In genomic region chr3:103127116-103127630, GRCh38 we compare ENCODE assay signal across 19 cellular contexts.
DNase-seq lines count a peak whose midpoint lies in the region; ATAC-seq, FAIRE-seq and TF ChIP-seq lines count a peak whose summit lies in the region.
"Had no signal": no experiment of that assay in that cellular context is flagged by ENCODE, and none has a peak within 500 bp of the region (broad histone marks: within the 10 kb centered on the region; RNA-seq: fewer than 3 reads in every experiment).

No MANE protein-coding gene starts in this region.

- H3K9me2 ChIP-seq in PC-9 (ENCODE audit: insufficient read depth) = no peaks in the 10 kb centered on the region

- no peak overlapping the region for H3K27ac ChIP-seq in OCI-LY3 (ENCODE audit: low read length)
- no peak overlapping the region for H3K27ac ChIP-seq in PC-9
- H3K27ac ChIP-seq: breast epithelium, gastroesophageal sphincter, ovary had no signal

- ATAC-seq in GM18870 (IDR thresholded peaks at IDR 0.05; ENCODE audit: unreplicated experiment) (peak; percentile 38), HG02840 (IDR thresholded peaks at IDR 0.05; ENCODE audit: low FRiP score, unreplicated experiment) (peak; percentile 37)
- ATAC-seq: gastroesophageal sphincter had no signal

- no peaks in the 10 kb centered on the region for H3F3A ChIP-seq in PC-9 (ENCODE audit: insufficient read depth, low read depth)

- H3K4me1 ChIP-seq in OCI-LY3 (ENCODE audit: low read length) = peaks cover 25% of the 10 kb centered on the region
- no peaks in the 10 kb centered on the region for H3K4me1 ChIP-seq in PC-9 (replicated peaks; ENCODE audit: insufficient read depth)
- H3K4me1 ChIP-seq: breast epithelium, gastroesophageal sphincter, HAP-1 had no signal

- BruUV-seq in PC-9 (replicated peaks; lab: Mats Ljungman, UMichigan) = no TSS peak

- peak overlapping the region; percentile 15; the same call in 1 of the 2 replicates for H3K9ac ChIP-seq in OCI-LY3 (ENCODE audit: low read length)

- no peaks in the 10 kb centered on the region for H4K20me1 ChIP-seq in OCI-LY3 (ENCODE audit: insufficient read depth, low read length)
- H4K20me1 ChIP-seq in PC-9 (ENCODE audit: insufficient read depth) = no peaks in the 10 kb centered on the region

- H3K36me3 ChIP-seq in OCI-LY3 (replicated peaks; ENCODE audit: low read depth, low read length) (no peaks in the 10 kb centered on the region), PC-9 (ENCODE audit: low read depth) (no peaks in the 10 kb centered on the region)
- H3K36me3 ChIP-seq: breast epithelium, gastroesophageal sphincter, HAP-1, ovary had no signal

- TF ChIP-seq CTCF in OCI-LY3 (IDR thresholded peaks at IDR 0.05; ENCODE audit: low read depth, low read length) = no peak
- TF ChIP-seq CTCF in PC-9 (conservative IDR thresholded peaks at IDR 0.05) = no peak

- H3K27me3 ChIP-seq in OCI-LY3 (ENCODE audit: low read depth, low read length) (no peaks in the 10 kb centered on the region), PC-9 (ENCODE audit: insufficient read depth, low read depth) (no peaks in the 10 kb centered on the region)
- H3K27me3 ChIP-seq: breast epithelium, gastroesophageal sphincter, ovary had no signal

- CTCF ChIA-PET in PC-9 (lab: Charles Lee) = no interaction called here

- H3K4me2 ChIP-seq in OCI-LY3 (ENCODE audit: low read length) (peak overlapping the region; percentile 69), PC-9 (no peak overlapping the region)

- no peak for FAIRE-seq in HTR-8/SVneo (lab: Jason Lieb, UNC)

- no peaks in the 10 kb centered on the region for H3K79me2 ChIP-seq in OCI-LY3 (ENCODE audit: low read length)
- H3K79me2 ChIP-seq in PC-9 (ENCODE audit: low read depth) = no peaks in the 10 kb centered on the region

- no peaks in the 10 kb centered on the region for H3K9me3 ChIP-seq in OCI-LY3 (ENCODE audit: insufficient read depth, low read length)
- H3K9me3 ChIP-seq in PC-9 (ENCODE audit: insufficient read depth, low read depth) = no peaks in the 10 kb centered on the region
- H3K9me3 ChIP-seq: breast epithelium, gastroesophageal sphincter, HAP-1, ovary had no signal

- POLR2A ChIA-PET in PC-9 (lab: Charles Lee; ENCODE audit: unreplicated experiment) = no interaction called here

- intact Hi-C loops in PC-9 (cut with micrococcal nuclease; ENCODE audit: unreplicated experiment) = no loop called here

- H3K4me3 ChIP-seq in OCI-LY3 (ENCODE audit: low read length) (peak overlapping the region; percentile 61), PC-9 (no peak overlapping the region)
- H3K4me3 ChIP-seq: breast epithelium, gastroesophageal sphincter, HAP-1, ovary had no signal

- 0 out of 2 replicates have a peak overlapping the region, but pooled peaks have one; percentile 8 for H2AFZ ChIP-seq in OCI-LY3 (ENCODE audit: low read depth, low read length)
- H2AFZ ChIP-seq in PC-9 = no peak overlapping the region

- DNase-seq in renal cortical epithelial cell (ENCODE audit: low read depth) (peak; percentile 91), HTR-8/SVneo (ENCODE audit: insufficient read length, low spot score) (no peak), NCI-H146 (lab: John Stamatoyannopoulos, UW) (no peak), PC-9 (no peak)
- no peak for DNase-seq in stimulated activated CD4-positive, alpha-beta T cell treated with anti-CD3 and anti-CD28 coated beads, Interleukin-2, amount 100 ng/mL, for 48 hours
- DNase-seq: activated T-cell treated with anti-CD3 and anti-CD28 coated beads, Interleukin-2, amount 50 U/mL, for 1 hour; COR-L47; erythroblast; Karpas-422; NCI-H1417 treated with DMSO at 0.1 percent for 48 hours; ovary; SIG-M5; T1000 had no signal
